ENCODE assay signal across 1 cellular context in the genomic region with DNA sequence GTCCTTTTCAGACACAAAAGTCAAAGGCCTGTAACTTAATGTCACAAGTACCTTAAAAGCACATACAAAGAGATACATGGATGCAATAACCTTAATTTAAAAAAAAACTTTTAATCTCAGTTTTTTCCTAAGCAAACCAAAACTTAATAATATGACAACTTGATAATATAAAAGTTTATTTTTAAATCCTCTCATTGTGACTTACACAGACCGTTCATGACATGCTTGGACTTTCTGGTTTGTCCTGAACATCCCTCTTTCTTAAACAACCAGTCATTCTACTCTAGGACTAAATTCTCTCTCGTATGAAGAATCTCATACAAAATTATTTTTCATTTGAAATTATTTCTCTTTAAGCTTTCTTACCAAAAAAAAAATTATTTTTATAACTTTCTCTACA.
TF ChIP-seq lines count a peak whose summit lies in the region.

No MANE protein-coding gene starts in this region.

TF ChIP-seq in HCT116, 20 proteins besides CTCF, POLR2A, EP300 and RAD21:
- TF ChIP-seq YY1 (IDR thresholded peaks at IDR 0.05; ENCODE audit: extremely low read depth, insufficient replicate concordance, low read depth, low read length) = no peak
- TF ChIP-seq CBX3 (IDR thresholded peaks at IDR 0.05; ENCODE audit: low read depth) = peak; percentile 33; the same call in 1 of the 2 replicates
